16 cellular contexts compared by ENCODE assay signal in genomic region chr18:10409041-10409440, GRCh38. TPM values are rescaled to one million over a fixed set of nuclear protein-coding genes. Genes with fewer than 3 reads are reported as not detected.
DNase-seq lines count a peak whose midpoint lies in the region; ATAC-seq and TF ChIP-seq lines count a peak whose summit lies in the region.
"Had no signal": no experiment of that assay in that cellular context is flagged by ENCODE, and none has a peak within 500 bp of the region (broad histone marks: within the 10 kb centered on the region; RNA-seq: fewer than 3 reads in every experiment).

No MANE protein-coding gene starts in this region.

- H3K18ac ChIP-seq in trophoblast cell (ENCODE audit: low read length): no peak overlapping the region

- no peak for TF ChIP-seq EP300 in suprapubic skin (IDR thresholded peaks at IDR 0.05)

- no peak overlapping the region for H3K4me2 ChIP-seq in trophoblast cell (ENCODE audit: low read length)
- H3K4me2 ChIP-seq: A549; BLaER1 treated with 17β-estradiol and CSF1 and Interleukin-3, amounts not matched to agents 10 nM and 100 nM had no signal

- no peak overlapping the region for H4K12ac ChIP-seq in trophoblast cell (ENCODE audit: low read depth, low read length)

- H2BK12ac ChIP-seq in trophoblast cell (ENCODE audit: low read length): no peak overlapping the region

- H2AK5ac ChIP-seq in trophoblast cell (ENCODE audit: low read length): no peak overlapping the region

- H3K27ac ChIP-seq in trophoblast cell (ENCODE audit: low read depth, low read length): no peak overlapping the region
- no peak overlapping the region for H3K27ac ChIP-seq in suprapubic skin
- H3K27ac ChIP-seq: 22Rv1; A549; BLaER1 treated with 17β-estradiol and CSF1 and Interleukin-3, amounts not matched to agents 10 nM and 100 nM had no signal

- no peak for ATAC-seq in left lobe of liver
- ATAC-seq: A549; CD8-positive, alpha-beta T cell had no signal

- H3K23ac ChIP-seq in trophoblast cell (ENCODE audit: low read length): no peak overlapping the region

- TF ChIP-seq POLR2A in suprapubic skin (IDR thresholded peaks at IDR 0.05): no peak

- no peak overlapping the region for H2BK120ac ChIP-seq in trophoblast cell (ENCODE audit: insufficient read depth, low read length, poor library complexity)

- no peak overlapping the region for H3K4ac ChIP-seq in trophoblast cell (ENCODE audit: low read depth, low read length)

- H3K14ac ChIP-seq in trophoblast cell (ENCODE audit: low read length): no peak overlapping the region

- no peaks in the 10 kb centered on the region for H3K27me3 ChIP-seq in trophoblast cell (ENCODE audit: insufficient read depth, low read length)
- no peaks in the 10 kb centered on the region for H3K27me3 ChIP-seq in suprapubic skin
- H3K27me3 ChIP-seq: BLaER1 treated with 17β-estradiol and CSF1 and Interleukin-3, amounts not matched to agents 10 nM and 100 nM had no signal

- no peaks in the 10 kb centered on the region for H3K79me2 ChIP-seq in trophoblast cell (ENCODE audit: control insufficient read depth, insufficient read depth, low read length, poor library complexity)

- no peak overlapping the region for H2AFZ ChIP-seq in trophoblast cell (ENCODE audit: insufficient read depth, low read length, poor library complexity)

- H4K91ac ChIP-seq in trophoblast cell (ENCODE audit: low read depth, low read length): no peak overlapping the region

- H3K4me3 ChIP-seq in LNCaP clone FGC (ENCODE audit: low read depth, low read length) (0 out of 2 replicates have a peak overlapping the region, but pooled peaks have one; percentile 0), epithelial cell of esophagus (ENCODE audit: low read length) (no peak overlapping the region), trophoblast cell (ENCODE audit: low read depth, low read length) (no peak overlapping the region), suprapubic skin (no peak overlapping the region)
- H3K4me3 ChIP-seq: A549; BLaER1 treated with 17β-estradiol and CSF1 and Interleukin-3, amounts not matched to agents 10 nM and 100 nM had no signal

- H3K9me3 ChIP-seq in trophoblast cell (ENCODE audit: insufficient read depth, low read depth, low read length) (peaks cover 4% of the 10 kb centered on the region), suprapubic skin (no peaks in the 10 kb centered on the region)
- H3K9me3 ChIP-seq: A549; BLaER1 treated with 17β-estradiol and CSF1 and Interleukin-3, amounts not matched to agents 10 nM and 100 nM; Caco-2 had no signal

- H4K8ac ChIP-seq in trophoblast cell (ENCODE audit: low read depth, low read length): no peak overlapping the region

- no peak for TF ChIP-seq CTCF in LNCaP clone FGC (IDR thresholded peaks at IDR 0.05; ENCODE audit: control insufficient read depth, extremely low read depth, insufficient read depth)
- no peak for TF ChIP-seq CTCF in epithelial cell of esophagus (IDR thresholded peaks at IDR 0.05; ENCODE audit: insufficient read depth, low read depth, low read length, missing control alignments)
- TF ChIP-seq CTCF in suprapubic skin (IDR thresholded peaks at IDR 0.05): no peak

- H3K36me3 ChIP-seq in trophoblast cell (ENCODE audit: control insufficient read depth in 1 of 2, insufficient read depth in 2 of 2, low read length in 2 of 2): no peaks in the 10 kb centered on the region
- no peaks in the 10 kb centered on the region for H3K36me3 ChIP-seq in suprapubic skin
- H3K36me3 ChIP-seq: BLaER1 treated with 17β-estradiol and CSF1 and Interleukin-3, amounts not matched to agents 10 nM and 100 nM had no signal

- no peaks in the 10 kb centered on the region for H3K4me1 ChIP-seq in trophoblast cell (ENCODE audit: control insufficient read depth in 1 of 2, insufficient read depth in 2 of 2, low read length in 2 of 2)
- peaks cover 43% of the 10 kb centered on the region for H3K4me1 ChIP-seq in suprapubic skin
- H3K4me1 ChIP-seq: A549 had no signal

- no peaks in the 10 kb centered on the region for H3K79me1 ChIP-seq in trophoblast cell (ENCODE audit: low read length)

- no peak overlapping the region for H3K9ac ChIP-seq in trophoblast cell (ENCODE audit: low read length)
- H3K9ac ChIP-seq: BLaER1 treated with 17β-estradiol and CSF1 and Interleukin-3, amounts not matched to agents 10 nM and 100 nM had no signal

- DNase-seq in LNCaP clone FGC (ENCODE audit: low read depth) (peak; percentile 40), epithelial cell of esophagus (ENCODE audit: low read depth) (peak; percentile 35), trophoblast cell (peak; percentile 13 to 75), left lobe of liver (ENCODE audit: low spot score) (no peak), suprapubic skin (ENCODE audit: low spot score in 2 of 2) (no peak)
- DNase-seq: AML-193; Caco-2; Calu3; CD4-positive, alpha-beta T cell; CD8-positive, alpha-beta T cell; DMS79 treated with DMSO at 0.1 percent for 48 hours; GF-D8 had no signal

- no peak overlapping the region for H2BK5ac ChIP-seq in trophoblast cell (ENCODE audit: low read depth, low read length, poor library complexity)

RNA-seq across cellular contexts. Expression of gene APCDD1, which starts 45.4 kb away (rescaled TPM):
- 0.81 and 1.4 TPM in 2 replicates for polyA plus RNA-seq in trophoblast cell (2013)
- total RNA-seq in left lobe of liver: 0.58 TPM
- 100 to 1,000 TPM; 110 to 308 (median 140) TPM for total RNA-seq in suprapubic skin
- total RNA-seq: A172; Calu3; CD4-positive, alpha-beta T cell; CD8-positive, alpha-beta T cell had no signal
- polyA plus RNA-seq: A549 had no signal

Comparison
In these comparisons a context has a peak if more than half of its experiments do, and no peak if none do; other contexts are left out.
1. DNase-seq: peak in LNCaP clone FGC (single experiment), epithelial cell of esophagus (single experiment) and trophoblast cell (2 of 2); none in left lobe of liver (single experiment) and suprapubic skin (0 of 2).
2. RNA of gene APCDD1, which starts 45.4 kb away (total RNA-seq): 110 to 308 TPM in suprapubic skin; 0.58 TPM in left lobe of liver (single experiment); every median in the first group is over 10 times any median in the second.